ENCODE assay signal across 8 cellular contexts in genomic region chr5:149434162-149435014, GRCh38.
DNase-seq lines count a peak whose midpoint lies in the region; ATAC-seq and TF ChIP-seq lines count a peak whose summit lies in the region.

No MANE protein-coding gene starts in this region.

- H3K79me2 ChIP-seq in MM.1S (ENCODE audit: low read length): no peaks in the 10 kb centered on the region

- H4K20me1 ChIP-seq in MM.1S (ENCODE audit: insufficient read depth, low read length): no peaks in the 10 kb centered on the region

- DNase-seq in GM06990 (ENCODE audit: extremely low read depth, insufficient read length): no peak
- peak; percentile 40 for DNase-seq in MM.1S
- peak; percentile 51 for DNase-seq in T1000 (lab: John Stamatoyannopoulos, UW)
- DNase-seq in astrocyte of the spinal cord (ENCODE audit: low read depth, low spot score): peak; percentile 66
- DNase-seq in inferior parietal cortex (ENCODE audit: extremely low spot score): peak; percentile 67
- peak; percentile 33 for DNase-seq in stimulated activated CD4-positive, alpha-beta T cell treated with anti-CD3 and anti-CD28 coated beads, Interleukin-2, amount 100 ng/mL, for 4 hours (ENCODE audit: low read depth)

- H3K36me3 ChIP-seq in GM06990 (ENCODE audit: control insufficient read depth, insufficient read depth, low read length) (no peaks in the 10 kb centered on the region), MM.1S (replicated peaks; ENCODE audit: insufficient read depth, low read length) (no peaks in the 10 kb centered on the region)

- H2AFZ ChIP-seq in MM.1S (ENCODE audit: low read length): no peak overlapping the region

- no peaks in the 10 kb centered on the region for H3K9me3 ChIP-seq in MM.1S (replicated peaks; ENCODE audit: insufficient read depth, low read length)

- H3K4me2 ChIP-seq in MM.1S (ENCODE audit: low read depth, low read length): no peak overlapping the region

- H3K27ac ChIP-seq in MM.1S (ENCODE audit: low read length): no peak overlapping the region

- H3K9ac ChIP-seq in MM.1S (ENCODE audit: low read length): no peak overlapping the region

- H3K27me3 ChIP-seq in GM06990 (replicated peaks; ENCODE audit: control insufficient read depth, insufficient read depth, low read length) (no peaks in the 10 kb centered on the region), MM.1S (replicated peaks; ENCODE audit: insufficient read depth, low read length) (no peaks in the 10 kb centered on the region)

- H3K4me3 ChIP-seq in GM06990 (replicated peaks; ENCODE audit: low read depth, low read length) (no peak overlapping the region), MM.1S (ENCODE audit: low read length) (no peak overlapping the region), astrocyte of the spinal cord (ENCODE audit: low read depth, low read length) (no peak overlapping the region)

- peak; percentile 83 for TF ChIP-seq CTCF in GM06990 (IDR thresholded peaks at IDR 0.05; ENCODE audit: insufficient read depth, low read length, poor library complexity, severe bottlenecking)
- TF ChIP-seq CTCF in MM.1S (IDR thresholded peaks at IDR 0.05; ENCODE audit: low read length): peak; percentile 90
- TF ChIP-seq CTCF in astrocyte of the spinal cord (IDR thresholded peaks at IDR 0.05; ENCODE audit: low read depth, low read length): peak; percentile 92

- H3F3A ChIP-seq in MM.1S (ENCODE audit: insufficient read depth, low read length): no peaks in the 10 kb centered on the region

- H3K4me1 ChIP-seq in MM.1S (ENCODE audit: low read length): no peaks in the 10 kb centered on the region

- no peaks in the 10 kb centered on the region for H3K9me2 ChIP-seq in MM.1S (replicated peaks; ENCODE audit: insufficient read depth, low read length)

- in situ Hi-C loops in astrocyte of the spinal cord (cut with HindIII; ENCODE audit: low sequenced_read_pairs): no loop called here

- ATAC-seq in HG03378 (IDR thresholded peaks at IDR 0.05; ENCODE audit: unreplicated experiment) (no peak), GM21619 (IDR thresholded peaks at IDR 0.05; ENCODE audit: unreplicated experiment) (no peak)
